Comparison of ENCODE assay signal across 31 cellular contexts in the genomic region with DNA sequence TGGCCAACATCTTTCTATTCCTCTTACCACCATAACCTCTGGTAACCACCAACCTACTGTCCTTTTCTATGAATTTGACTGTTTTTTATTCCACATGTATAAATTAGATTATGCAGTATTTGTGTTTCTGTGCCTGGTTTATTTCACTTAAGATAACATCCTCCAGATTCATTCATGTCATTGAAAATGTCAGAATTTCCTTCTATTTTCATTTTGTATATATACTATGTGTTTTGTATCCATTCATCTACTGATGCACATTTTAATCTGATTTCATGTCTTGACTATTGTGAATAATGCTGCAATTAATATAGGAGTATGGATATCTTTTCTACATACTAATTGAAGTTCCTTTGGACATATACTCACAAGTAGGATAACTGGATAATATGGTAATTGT.
"Had no signal": no experiment of that assay in that cellular context is flagged by ENCODE, and none has a peak within 500 bp of the region (broad histone marks: within the 10 kb centered on the region; RNA-seq: fewer than 3 reads in every experiment).

No MANE protein-coding gene starts in this region.

- H3K27me3 ChIP-seq: adrenal gland, ascending aorta, body of pancreas, brain microvascular endothelial cell, breast epithelium, cardiac muscle cell had no signal

- H3K9me3 ChIP-seq: adrenal gland, ascending aorta had no signal

- DNase-seq: activated effector memory CD4-positive, alpha-beta T cell treated with anti-CD3 and anti-CD28 coated beads, Interleukin-2, amount 50 U/mL, for 16 hours; activated effector memory CD4-positive, alpha-beta T cell treated with Interleukin-2 at 50 U/mL for 16 hours; activated gamma-delta T cell; activated gamma-delta T cell treated with Interleukin-2 at 50 U/mL for 16 hours; activated naive CD4-positive, alpha-beta T cell; activated naive CD4-positive, alpha-beta T cell treated with anti-CD3 and anti-CD28 coated beads for 36 hours; activated naive CD4-positive, alpha-beta T cell treated with anti-CD3 and anti-CD28 coated beads, Interleukin-2, amount 10 ng/mL, durations not matched to agents 7 days and 5 days; activated naive CD4-positive, alpha-beta T cell treated with anti-CD3 and anti-CD28 coated beads, Interleukin-2, amount 50 U/mL, for 16 hours; activated naive CD4-positive, alpha-beta T cell treated with Interleukin-2 at 50 U/mL for 16 hours; activated naive CD8-positive, alpha-beta T cell treated with anti-CD3 and anti-CD28 coated beads for 36 hours; activated naive CD8-positive, alpha-beta T cell treated with anti-CD3 and anti-CD28 coated beads, Interleukin-2, amount 10 ng/mL, durations not matched to agents 7 days and 5 days; activated naive CD8-positive, alpha-beta T cell treated with anti-CD3 and anti-CD28 coated beads, Interleukin-2, amount 50 U/mL, for 24 hours; activated T-cell treated with anti-CD3 and anti-CD28 coated beads, Interleukin-2, amount 50 U/mL, for 24 hours; activated T-cell treated with anti-CD3 and anti-CD28 coated beads, Interleukin-2, amount 50 U/mL, for 4 hours; activated T-cell treated with anti-CD3 and anti-CD28 coated beads, Interleukin-2, amount 50 U/mL, for 48 hours; activated T-cell treated with anti-CD3 and anti-CD28 coated beads, Interleukin-2, amount 50 U/mL, for 72 hours; adrenal gland; amniotic stem cell; amygdala; anterior cingulate cortex; aorta; body of pancreas; brain microvascular endothelial cell; caudate nucleus; central memory CD4-positive, alpha-beta T cell; cerebellar nuclear complex had no signal

- H3K4me1 ChIP-seq: adrenal gland, ascending aorta, body of pancreas, breast epithelium had no signal

- H3K4me3 ChIP-seq: adrenal gland, ascending aorta, body of pancreas, breast epithelium, cardiac muscle cell had no signal

- H3K27ac ChIP-seq: adrenal gland, ascending aorta, body of pancreas, brain microvascular endothelial cell, breast epithelium, cardiac muscle cell had no signal

- ATAC-seq: activated naive CD4-positive, alpha-beta T cell treated with anti-CD3 and anti-CD28 coated beads, Interleukin-2, amount 50 U/mL, for 72 hours; activated naive CD8-positive, alpha-beta T cell treated with anti-CD3 and anti-CD28 coated beads, Interleukin-2, amount 50 U/mL, for 24 hours; activated T-cell treated with anti-CD3 and anti-CD28 coated beads, Interleukin-2, amount 50 U/mL, for 4 hours; activated T-cell treated with anti-CD3 and anti-CD28 coated beads, Interleukin-2, amount 50 U/mL, for 72 hours; activated T-helper 17 cell treated with anti-CD3 and anti-CD28 coated beads, Interleukin-2, amount 50 U/mL, for 72 hours; body of pancreas had no signal

- H3K36me3 ChIP-seq: adrenal gland, ascending aorta, brain microvascular endothelial cell, breast epithelium, cardiac muscle cell had no signal
